20 cellular contexts compared by ENCODE assay signal in the genomic region with DNA sequence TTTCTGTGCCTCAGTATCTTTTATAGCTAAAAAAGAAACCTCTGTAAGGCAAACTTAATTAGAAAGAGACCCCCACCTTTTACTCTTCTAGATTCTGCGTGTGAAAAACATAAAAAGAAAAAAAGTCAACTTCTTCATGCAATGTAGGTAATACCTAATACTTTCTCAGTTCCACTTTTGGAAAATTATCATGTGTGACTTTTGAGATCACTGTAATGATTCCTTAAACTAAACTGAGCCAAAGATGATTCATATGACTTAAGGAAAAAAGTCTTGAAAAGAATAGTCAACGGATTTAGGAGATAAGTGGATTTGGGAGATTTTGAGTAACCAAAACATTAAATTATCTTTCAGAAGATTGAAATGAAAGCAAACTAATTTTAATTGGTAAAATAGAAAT.
"Had no signal": no experiment of that assay in that cellular context is flagged by ENCODE, and none has a peak within 500 bp of the region (broad histone marks: within the 10 kb centered on the region; RNA-seq: fewer than 3 reads in every experiment).

No MANE protein-coding gene starts in this region.

- DNase-seq: activated CD4-positive, alpha-beta T cell treated with anti-CD3 and anti-CD28 coated beads, Interleukin-2, amount 10 ng/mL, durations not matched to agents 24 days and 14 days; activated CD8-positive, alpha-beta T cell treated with anti-CD3 and anti-CD28 coated beads, Interleukin-2, amount 10 ng/mL, durations not matched to agents 7 days and 5 days; activated effector memory CD4-positive, alpha-beta T cell treated with Interleukin-2 at 50 U/mL for 16 hours; activated naive CD4-positive, alpha-beta T cell treated with anti-CD3 and anti-CD28 coated beads, Interleukin-2, amount 10 ng/mL, durations not matched to agents 7 days and 5 days; activated naive CD8-positive, alpha-beta T cell treated with anti-CD3 and anti-CD28 coated beads, Interleukin-2, amount 50 U/mL, for 24 hours; activated T-cell treated with anti-CD3 and anti-CD28 coated beads, Interleukin-2, amount 50 U/mL, for 4 hours; anterior cingulate cortex; cerebellar nuclear complex; cortex of kidney; effector CD4-positive, alpha-beta T cell; left ventricle myocardium superior; psoas muscle; right cardiac atrium; stimulated activated CD4-positive, alpha-beta T cell treated with anti-CD3 and anti-CD28 coated beads, Interleukin-15, amount 100 ng/mL, for 24 hours; stimulated activated CD4-positive, alpha-beta T cell treated with anti-CD3 and anti-CD28 coated beads, Interleukin-2, amount 100 ng/mL, for 48 hours; T-helper 9 cell; upper lobe of left lung had no signal

- ATAC-seq: activated CD8-positive, alpha-beta T cell treated with anti-CD3 and anti-CD28 coated beads, Interleukin-2, amount 10 ng/mL, durations not matched to agents 7 days and 5 days; activated naive CD8-positive, alpha-beta T cell treated with anti-CD3 and anti-CD28 coated beads, Interleukin-2, amount 50 U/mL, for 24 hours; activated T-cell treated with anti-CD3 and anti-CD28 coated beads, Interleukin-2, amount 50 U/mL, for 4 hours; left ventricle myocardium superior; psoas muscle; right cardiac atrium had no signal

- H3K4me3 Mint-ChIP-seq: activated CD4-positive, alpha-beta T cell treated with anti-CD3 and anti-CD28 coated beads, Interleukin-2, amount 10 ng/mL, durations not matched to agents 24 days and 14 days; activated CD8-positive, alpha-beta T cell treated with anti-CD3 and anti-CD28 coated beads, Interleukin-2, amount 10 ng/mL, durations not matched to agents 7 days and 5 days; activated naive CD4-positive, alpha-beta T cell treated with anti-CD3 and anti-CD28 coated beads, Interleukin-2, amount 10 ng/mL, durations not matched to agents 7 days and 5 days; activated naive CD8-positive, alpha-beta T cell treated with anti-CD3 and anti-CD28 coated beads, Interleukin-2, amount 50 U/mL, for 24 hours; activated T-cell treated with anti-CD3 and anti-CD28 coated beads, Interleukin-2, amount 50 U/mL, for 4 hours had no signal

- H3K27ac Mint-ChIP-seq: activated CD4-positive, alpha-beta T cell treated with anti-CD3 and anti-CD28 coated beads, Interleukin-2, amount 10 ng/mL, durations not matched to agents 24 days and 14 days; activated CD8-positive, alpha-beta T cell treated with anti-CD3 and anti-CD28 coated beads, Interleukin-2, amount 10 ng/mL, durations not matched to agents 7 days and 5 days; activated naive CD4-positive, alpha-beta T cell treated with anti-CD3 and anti-CD28 coated beads, Interleukin-2, amount 10 ng/mL, durations not matched to agents 7 days and 5 days; activated naive CD8-positive, alpha-beta T cell treated with anti-CD3 and anti-CD28 coated beads, Interleukin-2, amount 50 U/mL, for 24 hours had no signal

- H3K27me3 ChIP-seq: esophagus muscularis mucosa, upper lobe of left lung had no signal

- H3K27ac ChIP-seq: esophagus muscularis mucosa, psoas muscle, skin epidermis, thoracic aorta had no signal

- H3K27me3 Mint-ChIP-seq: activated CD4-positive, alpha-beta T cell treated with anti-CD3 and anti-CD28 coated beads, Interleukin-2, amount 10 ng/mL, durations not matched to agents 24 days and 14 days; activated naive CD4-positive, alpha-beta T cell treated with anti-CD3 and anti-CD28 coated beads, Interleukin-2, amount 10 ng/mL, durations not matched to agents 7 days and 5 days; activated naive CD8-positive, alpha-beta T cell treated with anti-CD3 and anti-CD28 coated beads, Interleukin-2, amount 50 U/mL, for 24 hours had no signal

- H3K9me3 Mint-ChIP-seq: activated naive CD4-positive, alpha-beta T cell treated with anti-CD3 and anti-CD28 coated beads, Interleukin-2, amount 10 ng/mL, durations not matched to agents 7 days and 5 days; activated T-cell treated with anti-CD3 and anti-CD28 coated beads, Interleukin-2, amount 50 U/mL, for 4 hours had no signal

- H3K4me3 ChIP-seq: esophagus muscularis mucosa, psoas muscle, skin epidermis, thoracic aorta, upper lobe of left lung had no signal

- H3K9me3 ChIP-seq: esophagus muscularis mucosa, psoas muscle, thoracic aorta, upper lobe of left lung had no signal
